In the genomic region with DNA sequence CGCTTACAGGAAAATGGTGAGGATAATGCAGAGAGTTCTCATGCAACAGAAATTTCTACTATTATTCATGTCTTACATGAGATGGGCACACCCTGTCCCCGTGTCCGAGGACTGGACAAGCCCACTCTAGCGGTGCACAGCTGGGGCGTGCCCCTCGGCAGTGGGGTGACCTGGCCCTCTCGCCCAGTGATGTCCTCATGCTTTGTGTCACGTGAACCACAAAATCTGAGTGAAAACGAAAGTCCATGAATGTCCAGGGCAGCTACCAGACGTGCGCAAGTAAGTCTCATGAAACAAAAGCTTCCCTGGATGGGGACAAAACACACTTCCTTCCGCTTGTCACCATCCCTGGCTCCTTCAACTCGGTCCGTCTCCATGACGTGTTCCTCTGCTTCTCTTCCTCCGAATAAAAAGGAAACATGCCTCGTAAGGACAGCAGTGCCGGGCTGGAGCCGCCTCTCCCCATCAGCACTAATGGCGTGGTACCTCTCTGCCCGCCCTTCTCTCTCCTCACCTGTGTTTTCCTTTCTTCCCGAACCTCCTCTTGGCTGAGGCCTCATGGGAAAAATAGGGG, we compare ENCODE assay signal across 8 cellular contexts. TPM values are rescaled to one million over a fixed set of nuclear protein-coding genes. Genes with fewer than 3 reads are reported as not detected.
DNase-seq lines count a peak whose midpoint lies in the region; ATAC-seq and TF ChIP-seq lines count a peak whose summit lies in the region.

No MANE protein-coding gene starts in this region.

- H3K36me3 ChIP-seq in ectodermal cell (ENCODE audit: control insufficient read depth, insufficient read depth, low read length) = no peaks in the 10 kb centered on the region

- peak overlapping the region; percentile 31 for H3K4me3 ChIP-seq in AG09309 (ENCODE audit: control insufficient read depth, low read depth, low read length)
- no peak overlapping the region for H3K4me3 ChIP-seq in ectodermal cell (ENCODE audit: insufficient read depth, low read depth, low read length)

- WGBS in ectodermal cell, 2 experiments = 93% methylated on average over 22 of the region's 22 CpGs

- TF ChIP-seq CTCF in AG09309 (IDR thresholded peaks at IDR 0.05; ENCODE audit: control insufficient read depth, insufficient read depth, low read depth, low read length, missing control alignments) = no peak

- H3K4me1 ChIP-seq in ectodermal cell (ENCODE audit: control insufficient read depth, insufficient read depth, low read length) = peaks cover 12% of the 10 kb centered on the region

- no peaks in the 10 kb centered on the region for H3K9me3 ChIP-seq in ectodermal cell (ENCODE audit: control insufficient read depth, low read length)

- ATAC-seq in GM18868 (IDR thresholded peaks at IDR 0.05; ENCODE audit: unreplicated experiment) = no peak
- no peak for ATAC-seq in GM19467 (IDR thresholded peaks at IDR 0.05; ENCODE audit: unreplicated experiment)
- ATAC-seq in HG03565 (IDR thresholded peaks at IDR 0.05; ENCODE audit: unreplicated experiment) = no peak
- ATAC-seq in GM21367 (IDR thresholded peaks at IDR 0.05; ENCODE audit: unreplicated experiment) = no peak

- H3K27me3 ChIP-seq in ectodermal cell (ENCODE audit: control insufficient read depth, insufficient read depth, low read length, poor library complexity, severe bottlenecking) = no peaks in the 10 kb centered on the region

- DNase-seq in AG09309 (ENCODE audit: low read depth) (no peak), NCI-H2029 (lab: John Stamatoyannopoulos, UW) (peak; percentile 80), myocyte (ENCODE audit: low read depth) (peak; percentile 73)

- H3K27ac ChIP-seq in ectodermal cell (ENCODE audit: insufficient read depth, low read depth, low read length, poor library complexity, severe bottlenecking) = peak overlapping the region; percentile 61

RNA-seq across cellular contexts. Expression of a gene that starts 45.6 kb away (rescaled TPM):
- 173 TPM for polyA plus RNA-seq in ectodermal cell (2013, experiment 1 of 4)
- 208 TPM for polyA plus RNA-seq in ectodermal cell (2013, experiment 2 of 4)
- polyA plus RNA-seq in ectodermal cell (2013, experiment 3 of 4) = 166 TPM
- 189 TPM for polyA plus RNA-seq in ectodermal cell (2013, experiment 4 of 4)
- total RNA-seq in myocyte = 1,506 and 1,796 TPM in 2 replicates
- polyA plus RNA-seq in myocyte (2012) = 393 TPM
